ENCODE assay signal across 11 cellular contexts in the genomic region with DNA sequence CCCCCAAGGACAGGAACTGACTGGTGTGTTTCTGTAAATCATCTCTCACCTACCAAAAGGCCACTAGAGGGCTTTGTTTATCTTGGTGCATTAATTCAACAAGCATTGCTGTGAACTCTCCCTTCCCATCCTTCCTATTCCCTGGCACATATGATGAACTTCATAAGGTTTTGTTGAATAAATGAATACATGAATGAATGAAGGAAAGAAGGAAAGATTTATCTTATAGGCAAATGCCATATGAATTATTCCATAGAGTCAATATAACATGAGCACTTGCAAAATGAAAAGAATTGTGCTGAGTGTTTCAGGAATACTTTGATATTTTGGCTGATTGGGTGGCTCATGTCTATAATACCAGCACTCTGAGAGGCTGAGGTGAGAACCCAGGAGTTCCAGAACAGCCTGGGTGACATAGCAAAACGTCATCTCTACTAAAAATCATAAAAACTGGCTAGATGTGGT. TPM values are rescaled to one million over a fixed set of nuclear protein-coding genes. Genes with fewer than 3 reads are reported as not detected.
DNase-seq lines count a peak whose midpoint lies in the region; ATAC-seq and TF ChIP-seq lines count a peak whose summit lies in the region.
"Had no signal": no experiment of that assay in that cellular context is flagged by ENCODE, and none has a peak within 500 bp of the region (broad histone marks: within the 10 kb centered on the region; RNA-seq: fewer than 3 reads in every experiment).

No MANE protein-coding gene starts in this region.

- no peaks in the 10 kb centered on the region for H3K4me1 Mint-ChIP-seq in progenitor cell of endocrine pancreas (ENCODE audit: low read depth)
- H3K4me1 Mint-ChIP-seq: naive thymus-derived CD4-positive, alpha-beta T cell had no signal

- no peaks in the 10 kb centered on the region for H3K9me3 Mint-ChIP-seq in progenitor cell of endocrine pancreas (ENCODE audit: low read depth)
- H3K9me3 Mint-ChIP-seq: naive thymus-derived CD4-positive, alpha-beta T cell had no signal

- no peak for TF ChIP-seq POLR2A in NB4 (IDR thresholded peaks at IDR 0.05; ENCODE audit: extremely low read depth, insufficient read length)

- H3K4me3 ChIP-seq in NB4 (ENCODE audit: low read depth, low read length) = no peak overlapping the region

- no peaks in the 10 kb centered on the region for H3K36me3 Mint-ChIP-seq in progenitor cell of endocrine pancreas (ENCODE audit: insufficient read depth)

- H3K4me3 Mint-ChIP-seq in progenitor cell of endocrine pancreas (ENCODE audit: low read depth) = no peak overlapping the region
- H3K4me3 Mint-ChIP-seq: naive thymus-derived CD4-positive, alpha-beta T cell had no signal

- TF ChIP-seq CTCF in NB4 (IDR thresholded peaks at IDR 0.05; ENCODE audit: low read depth, low read length) = peak; percentile 9
- peak; percentile 68 for TF ChIP-seq CTCF in progenitor cell of endocrine pancreas (IDR thresholded peaks at IDR 0.05; ENCODE audit: unreplicated experiment)

- ATAC-seq in HG03571 (IDR thresholded peaks at IDR 0.05; ENCODE audit: unreplicated experiment) = no peak
- ATAC-seq: naive thymus-derived CD4-positive, alpha-beta T cell had no signal

- peaks cover 37% of the 10 kb centered on the region for H3K27me3 Mint-ChIP-seq in progenitor cell of endocrine pancreas

- H3K27ac Mint-ChIP-seq in progenitor cell of endocrine pancreas = no peak overlapping the region

- peak; percentile 34 for DNase-seq in NCI-H1694 (lab: John Stamatoyannopoulos, UW)
- DNase-seq in NCI-H1694 treated with DMSO at 0.1 percent for 48 hours (lab: John Stamatoyannopoulos, UW) = no peak
- DNase-seq in NB4 (ENCODE audit: low read depth) = peak; percentile 21
- peak; percentile 13 for DNase-seq in cerebellar cortex (ENCODE audit: low spot score)
- DNase-seq in progenitor cell of endocrine pancreas (ENCODE audit: low spot score, unreplicated experiment) = no peak
- DNase-seq in NCI-H510A treated with DMSO at 0.1 percent for 48 hours (lab: John Stamatoyannopoulos, UW) = no peak
- DNase-seq in OCI-M2 (lab: John Stamatoyannopoulos, UW; ENCODE audit: unreplicated experiment) = no peak
- DNase-seq: C1 segment of cervical spinal cord; naive thymus-derived CD4-positive, alpha-beta T cell had no signal

RNA-seq across cellular contexts. Expression of a gene that starts 4.3 kb away (rescaled TPM):
- not detected in 2 replicates for total RNA-seq in progenitor cell of endocrine pancreas
- total RNA-seq: subcutaneous adipose tissue had no signal

RNA-seq across cellular contexts. Expression of a gene that starts 9.4 kb away (rescaled TPM):
- not detected in 2 replicates for total RNA-seq in progenitor cell of endocrine pancreas
- total RNA-seq: subcutaneous adipose tissue had no signal

RNA-seq across cellular contexts. Expression of a gene that starts 45.2 kb away (rescaled TPM):
- total RNA-seq in progenitor cell of endocrine pancreas = 10.7 and 11.2 TPM in 2 replicates

Comparison
In these comparisons a context has a peak if more than half of its experiments do, and no peak if none do; other contexts are left out.
1. DNase-seq: peak in NCI-H1694 (single experiment), NB4 (single experiment) and cerebellar cortex (single experiment); none in NCI-H1694 treated with DMSO at 0.1 percent for 48 hours (single experiment), progenitor cell of endocrine pancreas (single experiment), NCI-H510A treated with DMSO at 0.1 percent for 48 hours (single experiment) and OCI-M2 (single experiment).